ENCODE assay signal across 8 cellular contexts in genomic region chr3:183635107-183635430, GRCh38. TPM values are rescaled to one million over a fixed set of nuclear protein-coding genes. Genes with fewer than 3 reads are reported as not detected.
DNase-seq lines count a peak whose midpoint lies in the region; ATAC-seq, FAIRE-seq and TF ChIP-seq lines count a peak whose summit lies in the region.

No MANE protein-coding gene starts in this region.

- ATAC-seq in activated CD8-positive, alpha-beta T cell treated with anti-CD3 and anti-CD28 coated beads for 36 hours, result no peak
- ATAC-seq in HG03457 (IDR thresholded peaks at IDR 0.05; ENCODE audit: unreplicated experiment), result no peak
- ATAC-seq in GM18498 (IDR thresholded peaks at IDR 0.05; ENCODE audit: unreplicated experiment), result no peak

- POLR2A ChIA-PET in activated CD8-positive, alpha-beta T cell treated with anti-CD3 and anti-CD28 coated beads for 36 hours (lab: Charles Lee), result interaction anchor here (0.9 to 5.3 kb wide), 5 partner anchors 15 to 349 kb away, joined by 3 to 42 read pairs (median 3); partner anchors contain the start of gene YEATS2

- H3K36me3 ChIP-seq in keratinocyte (ENCODE audit: control insufficient read depth in 2 of 2, extremely low read depth in 1 of 2, insufficient read depth in 2 of 2, low read length in 2 of 2), result no peaks in the 10 kb centered on the region
- no peaks in the 10 kb centered on the region for H3K36me3 ChIP-seq in suprapubic skin

- no peaks in the 10 kb centered on the region for H3K27me3 Mint-ChIP-seq in T-helper 2 cell treated with Interferon-gamma antibody and Interleukin-4, amounts not matched to agents 5 μg/mL and 100 μg/mL, for 36 hours (ENCODE audit: low read depth)
- no peaks in the 10 kb centered on the region for H3K27me3 Mint-ChIP-seq in activated CD8-positive, alpha-beta T cell treated with anti-CD3 and anti-CD28 coated beads for 36 hours

- H3K4me1 ChIP-seq in keratinocyte (ENCODE audit: control insufficient read depth, extremely low read depth, insufficient read depth, low read length) (peaks cover 7% of the 10 kb centered on the region), suprapubic skin (peaks cover 18% of the 10 kb centered on the region)

- no peaks in the 10 kb centered on the region for H3K79me2 ChIP-seq in keratinocyte (ENCODE audit: control insufficient read depth, insufficient read depth, low read length)

- H3K9me3 ChIP-seq in keratinocyte (ENCODE audit: control insufficient read depth, low read depth, low read length) (no peaks in the 10 kb centered on the region), suprapubic skin (no peaks in the 10 kb centered on the region)

- no peaks in the 10 kb centered on the region for H3K36me3 Mint-ChIP-seq in T-helper 2 cell treated with Interferon-gamma antibody and Interleukin-4, amounts not matched to agents 5 μg/mL and 100 μg/mL, for 36 hours (ENCODE audit: low read depth)
- H3K36me3 Mint-ChIP-seq in activated CD8-positive, alpha-beta T cell treated with anti-CD3 and anti-CD28 coated beads for 36 hours (ENCODE audit: low read depth), result no peaks in the 10 kb centered on the region

- H3K4me3 ChIP-seq in keratinocyte (ENCODE audit: control insufficient read depth in 2 of 3, extremely low read depth in 1 of 3, insufficient read depth in 2 of 3, low read depth in 1 of 3, low read length in 3 of 3), result peak overlapping the region; percentile 81 to 98 (median 91)
- H3K4me3 ChIP-seq in suprapubic skin, result peak overlapping the region; percentile 100

- intact Hi-C loops in activated CD8-positive, alpha-beta T cell treated with anti-CD3 and anti-CD28 coated beads for 36 hours (cut with micrococcal nuclease), result loop anchor here (5.0 kb wide), 2 partner anchors 78 to 168 kb away; partner anchors contain the start of gene KLHL6

- H4K20me1 ChIP-seq in keratinocyte (ENCODE audit: control insufficient read depth, extremely low read depth, insufficient read depth, low read length), result no peaks in the 10 kb centered on the region

- CTCF ChIA-PET in activated CD8-positive, alpha-beta T cell treated with anti-CD3 and anti-CD28 coated beads for 36 hours (lab: Charles Lee), result interaction anchor here (0.6 to 3.4 kb wide), 7 partner anchors 9 to 205 kb away, joined by 3 to 15 read pairs (median 4); partner anchors contain the start of gene YEATS2

- no peaks in the 10 kb centered on the region for H3K27me3 ChIP-seq in keratinocyte (ENCODE audit: control insufficient read depth, extremely low read depth, insufficient read depth, low read length)
- no peaks in the 10 kb centered on the region for H3K27me3 ChIP-seq in suprapubic skin

- 3% methylated on average over 9 of the region's 9 CpGs for WGBS in suprapubic skin

- H3K9me1 ChIP-seq in keratinocyte (ENCODE audit: control insufficient read depth, extremely low read depth, insufficient read depth, low read length), result no peaks in the 10 kb centered on the region

- no peak for DNase-seq in T-helper 2 cell treated with Interferon-gamma antibody and Interleukin-4, amounts not matched to agents 5 μg/mL and 100 μg/mL, for 36 hours (ENCODE audit: low spot score)
- DNase-seq in T-helper 2 cell, result no peak
- no peak for DNase-seq in activated CD8-positive, alpha-beta T cell treated with anti-CD3 and anti-CD28 coated beads for 36 hours
- DNase-seq in keratinocyte (ENCODE audit: low read depth, low spot score), result no peak
- no peak for DNase-seq in suprapubic skin (ENCODE audit: low spot score in 2 of 2)
- no peak for DNase-seq in NCI-H128 (lab: John Stamatoyannopoulos, UW; ENCODE audit: unreplicated experiment)

- dilution Hi-C loops in keratinocyte (cut with MboI; ENCODE audit: extremely low pct_ligation_motif_present, low sequenced_read_pairs), result no loop called here

- H3K27ac ChIP-seq in keratinocyte (ENCODE audit: control insufficient read depth, insufficient read depth, low read length) (peak overlapping the region; percentile 80), suprapubic skin (peak overlapping the region; percentile 100)

- no peak for TF ChIP-seq CTCF in activated CD8-positive, alpha-beta T cell treated with anti-CD3 and anti-CD28 coated beads for 36 hours (IDR thresholded peaks at IDR 0.05)
- TF ChIP-seq CTCF in keratinocyte (optimal IDR thresholded peaks at IDR 0.05 in 1 of 3, IDR thresholded peaks at IDR 0.05 in 1 of 3, conservative IDR thresholded peaks at IDR 0.05 in 1 of 3; ENCODE audit: extremely low read depth in 1 of 3, insufficient read depth in 2 of 3, low read length in 3 of 3) (no peak), suprapubic skin (IDR thresholded peaks at IDR 0.05) (no peak)

- TF ChIP-seq POLR2A in suprapubic skin (IDR thresholded peaks at IDR 0.05), result no peak

- peak overlapping the region; percentile 94 for H2AFZ ChIP-seq in keratinocyte (ENCODE audit: control insufficient read depth, low read length)

- H3K9me3 Mint-ChIP-seq in T-helper 2 cell treated with Interferon-gamma antibody and Interleukin-4, amounts not matched to agents 5 μg/mL and 100 μg/mL, for 36 hours, result no peaks in the 10 kb centered on the region
- H3K9me3 Mint-ChIP-seq in activated CD8-positive, alpha-beta T cell treated with anti-CD3 and anti-CD28 coated beads for 36 hours, result no peaks in the 10 kb centered on the region

- peaks cover 22% of the 10 kb centered on the region for H3K4me1 Mint-ChIP-seq in T-helper 2 cell treated with Interferon-gamma antibody and Interleukin-4, amounts not matched to agents 5 μg/mL and 100 μg/mL, for 36 hours (ENCODE audit: low read depth)
- H3K4me1 Mint-ChIP-seq in activated CD8-positive, alpha-beta T cell treated with anti-CD3 and anti-CD28 coated beads for 36 hours (ENCODE audit: low read depth), result peaks cover 33% of the 10 kb centered on the region

- peak overlapping the region; percentile 96 for H3K27ac Mint-ChIP-seq in T-helper 2 cell treated with Interferon-gamma antibody and Interleukin-4, amounts not matched to agents 5 μg/mL and 100 μg/mL, for 36 hours
- peak overlapping the region; percentile 92 for H3K27ac Mint-ChIP-seq in activated CD8-positive, alpha-beta T cell treated with anti-CD3 and anti-CD28 coated beads for 36 hours

- no peak for FAIRE-seq in keratinocyte (lab: Jason Lieb, UNC)

- peak overlapping the region; percentile 93 for H3K4me2 ChIP-seq in keratinocyte (ENCODE audit: control insufficient read depth, extremely low read depth, insufficient read depth, low read depth, low read length)

- H3K4me3 Mint-ChIP-seq in T-helper 2 cell treated with Interferon-gamma antibody and Interleukin-4, amounts not matched to agents 5 μg/mL and 100 μg/mL, for 36 hours, result peak overlapping the region; percentile 91
- H3K4me3 Mint-ChIP-seq in activated CD8-positive, alpha-beta T cell treated with anti-CD3 and anti-CD28 coated beads for 36 hours, result peak overlapping the region; percentile 87

- no peak for TF ChIP-seq EP300 in suprapubic skin (IDR thresholded peaks at IDR 0.05)

- H3K9ac ChIP-seq in keratinocyte (ENCODE audit: control insufficient read depth, extremely low read depth, insufficient read depth, low read length), result peak overlapping the region; percentile 85

RNA-seq across cellular contexts. Expression of gene KLHL24, which starts 0.4 kb away (rescaled TPM):
- total RNA-seq in activated CD8-positive, alpha-beta T cell treated with anti-CD3 and anti-CD28 coated beads for 36 hours, result 10 to 100 TPM; 10.5 to 10.8 TPM
- polyA plus RNA-seq in keratinocyte, result 7.7 to 15.6 TPM (median 12.0 TPM) in 3 replicates
- polyA plus RNA-seq in keratinocyte (2011; ENCODE audit: low read depth), result 18.1 TPM
- 6.2 and 13.7 TPM in 2 replicates for polyA plus RNA-seq in keratinocyte (2011; cell fraction: cytosol; rRNA removed)
- polyA plus RNA-seq in keratinocyte (2011; cell fraction: nucleus; rRNA removed), result 18.5 and 24.5 TPM in 2 replicates
- polyA plus RNA-seq in keratinocyte (2012; ENCODE audit: low replicate concordance), result 3.8 and 20.5 TPM in 2 replicates
- 4.2 to 43.2 TPM (median 39.2 TPM) in 3 replicates for polyA minus RNA-seq in keratinocyte
- polyA minus RNA-seq in keratinocyte (2011; cell fraction: cytosol; rRNA and poly(A)+ RNA removed), result 19.2 TPM
- 28.5 and 37.5 TPM in 2 replicates for polyA minus RNA-seq in keratinocyte (2011; cell fraction: nucleus; rRNA and poly(A)+ RNA removed)
- total RNA-seq in suprapubic skin, result 100 to 1,000 TPM in 1 of 4 donors, 10 to 100 TPM in 3; 46.5 to 102 (median 58.8) TPM

Comparison
In these comparisons a context has a peak if more than half of its experiments do, and no peak if none do; other contexts are left out.
1. RNA of gene KLHL24, which starts 0.4 kb away (total RNA-seq): 46.5 to 102 TPM in suprapubic skin; 10.5 to 10.8 TPM in activated CD8-positive, alpha-beta T cell treated with anti-CD3 and anti-CD28 coated beads for 36 hours; every median in the first group is over 4 times any median in the second.